9 cellular contexts compared by ENCODE assay signal in the genomic region with DNA sequence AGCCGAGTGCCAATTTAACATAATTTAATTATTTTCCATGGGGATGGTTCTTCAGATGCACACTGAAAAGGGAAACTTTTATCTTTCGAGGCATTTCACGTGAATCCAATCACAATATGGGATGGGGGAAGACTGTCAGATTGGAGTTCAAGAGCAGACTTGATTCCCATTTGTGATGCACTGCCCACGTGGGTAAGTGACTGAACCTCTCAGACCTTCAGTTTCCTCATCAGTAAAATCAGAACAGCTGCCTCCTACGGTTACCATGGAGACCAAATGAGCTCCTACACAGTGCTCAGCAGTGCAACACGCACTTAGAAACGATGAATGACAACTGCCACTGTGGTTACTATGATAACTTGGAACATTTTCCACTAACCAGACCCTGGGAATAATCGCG. TPM values are rescaled to one million over a fixed set of nuclear protein-coding genes. Genes with fewer than 3 reads are reported as not detected.
DNase-seq lines count a peak whose midpoint lies in the region; ATAC-seq and TF ChIP-seq lines count a peak whose summit lies in the region.
"Had no signal": no experiment of that assay in that cellular context is flagged by ENCODE, and none has a peak within 500 bp of the region (broad histone marks: within the 10 kb centered on the region; RNA-seq: fewer than 3 reads in every experiment).

No MANE protein-coding gene starts in this region.

- H3K9me3 Mint-ChIP-seq in T-cell: no peaks in the 10 kb centered on the region

- CTCF ChIA-PET in T-cell (lab: Charles Lee) (no interaction called here), A673 (lab: Charles Lee) (no interaction called here)

- no peak overlapping the region for H3K27ac Mint-ChIP-seq in T-cell

- H3K4me1 Mint-ChIP-seq in T-cell: peaks cover 21 to 31% (median 22%) of the 10 kb centered on the region in 3 donors

- no peak overlapping the region for H3K27ac ChIP-seq in A673 (ENCODE audit: low read depth, low read length, poor library complexity, severe bottlenecking)

- H3K36me3 Mint-ChIP-seq in T-cell: no peaks in the 10 kb centered on the region

- H3K27me3 Mint-ChIP-seq in T-cell: no peaks in the 10 kb centered on the region

- peak; percentile 95 for DNase-seq in CD1c-positive myeloid dendritic cell (ENCODE audit: extremely low spot score)
- peak; percentile 55 for DNase-seq in GM19240 (ENCODE audit: insufficient read length, low spot score)
- DNase-seq in RPMI7951 (ENCODE audit: low read depth): peak; percentile 42
- peak; percentile 34 to 61 for DNase-seq in lung microvascular endothelial cell (ENCODE audit: low read depth in 2 of 2)
- no peak for DNase-seq in OCI-M1 (lab: John Stamatoyannopoulos, UW)
- DNase-seq in T-cell: no peak
- no peak for DNase-seq in effector CD8-positive, alpha-beta T cell (lab: John Stamatoyannopoulos, UW)
- no peak for DNase-seq in A673 (ENCODE audit: low spot score)
- DNase-seq: GOT3 had no signal

- POLR2A ChIA-PET in T-cell (lab: Charles Lee): no interaction called here
- POLR2A ChIA-PET in A673 (lab: Charles Lee; ENCODE audit: low non-redundant PET): no interaction called here

- no TSS peak for BruUV-seq in A673 (replicated peaks; lab: Mats Ljungman, UMichigan)

- H3K4me1 ChIP-seq in A673 (ENCODE audit: insufficient read depth, low read length, poor library complexity, severe bottlenecking): no peaks in the 10 kb centered on the region

- ATAC-seq in T-cell (replicated peaks in 1 of 4): no peak

- intact Hi-C loops in A673 (cut with micrococcal nuclease; ENCODE audit: unreplicated experiment): no loop called here

- H3K4me3 ChIP-seq in A673 (ENCODE audit: low read depth, low read length, poor library complexity, severe bottlenecking): no peak overlapping the region

- H3K9me3 ChIP-seq in A673 (ENCODE audit: low read depth, low read length, poor library complexity, severe bottlenecking): no peaks in the 10 kb centered on the region

- no peaks in the 10 kb centered on the region for H3K27me3 ChIP-seq in A673 (replicated peaks; ENCODE audit: insufficient read depth, low read depth, low read length, poor library complexity)

- H3K4me3 Mint-ChIP-seq in T-cell: no peak overlapping the region

- H3K36me3 ChIP-seq in A673 (ENCODE audit: insufficient read depth, low read length, poor library complexity, severe bottlenecking): no peaks in the 10 kb centered on the region

- no peak for TF ChIP-seq CTCF in A673 (conservative IDR thresholded peaks at IDR 0.05; ENCODE audit: low read depth, low read length)

RNA-seq across cellular contexts. Expression of a gene that starts 21.7 kb away (rescaled TPM):
- total RNA-seq in RPMI7951 (2014; rRNA removed; shearing (Covaris generic)): 24.0 and 29.2 TPM in 2 replicates
- total RNA-seq in lung microvascular endothelial cell (22.7 and 40.1 TPM in 2 replicates), T-cell (10 to 100 TPM; 21.2 to 40.2 (median 30.8) TPM), A673 (2021) (54.8 and 64.2 TPM in 2 replicates)

RNA-seq across cellular contexts. Expression of a gene that starts 55.2 kb away (rescaled TPM):
- total RNA-seq in RPMI7951 (2014; rRNA removed; shearing (Covaris generic)): 38.1 TPM in 2 replicates
- total RNA-seq in lung microvascular endothelial cell (35.1 and 41.5 TPM in 2 replicates), T-cell (100 to 1,000 TPM in 4 of 5 donors, 10 to 100 TPM in 1; 97.0 to 151 (median 126) TPM), A673 (2021) (124 and 126 TPM in 2 replicates)

Comparison
In these comparisons a context has a peak if more than half of its experiments do, and no peak if none do; other contexts are left out.
1. DNase-seq: peak in CD1c-positive myeloid dendritic cell (single experiment), GM19240 (single experiment), RPMI7951 (single experiment) and lung microvascular endothelial cell (2 of 2); none in OCI-M1 (single experiment), T-cell (0 of 34), effector CD8-positive, alpha-beta T cell (single experiment) and A673 (single experiment).